Comparison of ENCODE assay signal across 1 cellular context in genomic region chr2:156456616-156457015, GRCh38.
TF ChIP-seq lines count a peak whose summit lies in the region.

No MANE protein-coding gene starts in this region.

TF ChIP-seq in HepG2, 621 proteins besides CTCF, POLR2A, EP300 and RAD21:
- TF ChIP-seq CEBPZ (IDR thresholded peaks at IDR 0.05; ENCODE audit: low read length) (no peak), NCOA2 (CRISPR knock-in tag; IDR thresholded peaks at IDR 0.05) (no peak), ZNF572 (CRISPR knock-in tag; IDR thresholded peaks at IDR 0.05) (no peak), NFE2 (CRISPR knock-in tag; IDR thresholded peaks at IDR 0.05) (no peak), ZMYM2 (CRISPR knock-in tag; IDR thresholded peaks at IDR 0.05) (no peak), ATRX (CRISPR knock-in tag; IDR thresholded peaks at IDR 0.05; ENCODE audit: borderline replicate concordance) (no peak), EEA1 (CRISPR knock-in tag; IDR thresholded peaks at IDR 0.05; ENCODE audit: borderline replicate concordance) (no peak), ZNF850 (CRISPR knock-in tag; conservative IDR thresholded peaks at IDR 0.05) (no peak), ZSCAN20 (CRISPR knock-in tag; IDR thresholded peaks at IDR 0.05; ENCODE audit: borderline replicate concordance) (no peak), HOXD1 (CRISPR knock-in tag; IDR thresholded peaks at IDR 0.05) (no peak), ZNF260 (CRISPR knock-in tag; IDR thresholded peaks at IDR 0.05; ENCODE audit: borderline replicate concordance, low read depth) (no peak), YY1 (IDR thresholded peaks at IDR 0.05; ENCODE audit: insufficient read depth, insufficient replicate concordance, low read depth, low read length) (no peak), ZNF160 (CRISPR knock-in tag; IDR thresholded peaks at IDR 0.05) (no peak)
